Comparison of ENCODE assay signal across 10 cellular contexts in genomic region chr6:131951576-131952230, GRCh38. TPM values are rescaled to one million over a fixed set of nuclear protein-coding genes. Genes with fewer than 3 reads are reported as not detected.
A peak's percentile ranks its signal among the peaks of the same experiment; 100 is the strongest.
DNase-seq lines count a peak whose midpoint lies in the region; ATAC-seq and TF ChIP-seq lines count a peak whose summit lies in the region.
"Had no signal": no experiment of that assay in that cellular context is flagged by ENCODE, and none has a peak within 500 bp of the region (broad histone marks: within the 10 kb centered on the region; RNA-seq: fewer than 3 reads in every experiment).

No MANE protein-coding gene starts in this region.

- 0 out of 2 replicates have a peak, but pooled peaks cover 2% of the 10 kb centered on the region for H3K36me3 ChIP-seq in SK-N-MC (ENCODE audit: insufficient read depth, low read length)
- H3K36me3 ChIP-seq in psoas muscle (ENCODE audit: insufficient read depth in 1 of 2, low read depth in 1 of 2), result no peaks in the 10 kb centered on the region

- H3K27me3 ChIP-seq in psoas muscle (ENCODE audit: insufficient read depth in 3 of 3, low read length in 2 of 3), result peaks cover 0 to 49% (median 2%) of the 10 kb centered on the region in 3 donors

- H3K9me3 ChIP-seq in SK-N-MC (ENCODE audit: low read depth, low read length) (no peaks in the 10 kb centered on the region), psoas muscle (no peaks in the 10 kb centered on the region)

- DNase-seq in COLO829 (ENCODE audit: low spot score) (peak; percentile 27), SK-N-MC (ENCODE audit: low read depth, low spot score) (no peak), fibroblast of the aortic adventitia (ENCODE audit: low read depth) (no peak), psoas muscle (no peak), HT-29 (ENCODE audit: low spot score) (no peak), NCI-H510A (lab: John Stamatoyannopoulos, UW) (no peak), NCI-H1105 treated with DMSO at 0.1 percent for 48 hours (lab: John Stamatoyannopoulos, UW) (no peak)
- no peak for DNase-seq in stimulated activated CD4-positive, alpha-beta T cell treated with anti-CD3 and anti-CD28 coated beads, Interleukin-12 subunit alpha, Interleukin-12 subunit beta, amount 100 ng/mL, for 4 hours
- DNase-seq: T-helper 9 cell had no signal

- 0 out of 2 replicates have a peak overlapping the region, but pooled peaks have one; percentile 5 for H3K27ac ChIP-seq in SK-N-MC
- peak overlapping the region; percentile 74 for H3K27ac ChIP-seq in psoas muscle

- intact Hi-C loops in psoas muscle (cut with DNase I), result no loop called here

- WGBS in psoas muscle, 3 donors, result 33 to 38% (median 34%) methylated on average over 8 of the region's 8 CpGs

- peak overlapping the region; percentile 85 for H3K4me3 ChIP-seq in SK-N-MC
- H3K4me3 ChIP-seq in fibroblast of the aortic adventitia (ENCODE audit: low read depth, low read length), result peak overlapping the region; percentile 91
- H3K4me3 ChIP-seq in psoas muscle, result peak overlapping the region; percentile 70
- H3K4me3 ChIP-seq: K562 had no signal

- no peaks in the 10 kb centered on the region for H3K4me1 ChIP-seq in psoas muscle

- no peak for TF ChIP-seq CTCF in fibroblast of the aortic adventitia (IDR thresholded peaks at IDR 0.05; ENCODE audit: insufficient read depth, low read length)
- TF ChIP-seq CTCF in psoas muscle (IDR thresholded peaks at IDR 0.05), result no peak

- no peak for ATAC-seq in psoas muscle

- peak overlapping the region; percentile 57 for H3K9ac ChIP-seq in SK-N-MC (ENCODE audit: insufficient read length)

RNA-seq across cellular contexts. Expression of gene CCN2, which starts 0.5 kb away (rescaled TPM):
- total RNA-seq in fibroblast of the aortic adventitia (ENCODE audit: low replicate concordance) (15.9 and 118 TPM in 2 replicates), psoas muscle (10 to 100 TPM; 14.1 to 25.0 (median 17.0) TPM)
- polyA plus RNA-seq in psoas muscle, result 10 to 100 TPM in 1 of 3 donors, 1 to 10 TPM in 2; 4.1 to 16.2 (median 5.8) TPM
- total RNA-seq in HT-29 (2014; rRNA removed; shearing (Covaris generic)), result 29.2 and 32.8 TPM in 2 replicates
- polyA plus RNA-seq: K562 had no signal
